ENCODE assay signal across 10 cellular contexts in genomic region chr3:46913644-46914043, GRCh38. TPM values are rescaled to one million over a fixed set of nuclear protein-coding genes. Genes with fewer than 3 reads are reported as not detected.
A peak's percentile ranks its signal among the peaks of the same experiment; 100 is the strongest.
DNase-seq lines count a peak whose midpoint lies in the region; ATAC-seq, FAIRE-seq and TF ChIP-seq lines count a peak whose summit lies in the region.
"Had no signal": no experiment of that assay in that cellular context is flagged by ENCODE, and none has a peak within 500 bp of the region (broad histone marks: within the 10 kb centered on the region; RNA-seq: fewer than 3 reads in every experiment).

No MANE protein-coding gene starts in this region.

- H3K4me3 ChIP-seq in bronchial epithelial cell (ENCODE audit: low read depth, low read length) (no peak overlapping the region), Karpas-422 (ENCODE audit: low read length) (no peak overlapping the region), esophagus muscularis mucosa (no peak overlapping the region)

- DNase-seq in EL (peak; percentile 69), NCI-H2196 (lab: John Stamatoyannopoulos, UW; ENCODE audit: unreplicated experiment) (peak; percentile 84), bronchial epithelial cell (ENCODE audit: low read depth) (peak; percentile 88), non-pigmented ciliary epithelial cell (ENCODE audit: low read depth) (peak; percentile 24), Karpas-422 (no peak), natural killer cell (no peak), erythroblast (lab: John Stamatoyannopoulos, UW) (no peak), esophagus muscularis mucosa (ENCODE audit: extremely low spot score) (no peak)
- DNase-seq: endodermal cell had no signal

- peaks cover 11% of the 10 kb centered on the region for H3K36me3 Mint-ChIP-seq in natural killer cell

- intact Hi-C loops in natural killer cell (cut with micrococcal nuclease), result no loop called here
- intact Hi-C loops in esophagus muscularis mucosa (cut with DNase I), result no loop called here

- no peaks in the 10 kb centered on the region for H3K9me3 Mint-ChIP-seq in natural killer cell

- no peaks in the 10 kb centered on the region for H3K27me3 Mint-ChIP-seq in natural killer cell (ENCODE audit: low read depth in 2 of 2)

- peaks cover 18% of the 10 kb centered on the region for H3K4me1 ChIP-seq in Karpas-422 (ENCODE audit: low read length)
- H3K4me1 ChIP-seq in esophagus muscularis mucosa, result peaks cover 23 to 28% (median 26%) of the 10 kb centered on the region in 4 donors

- TF ChIP-seq POLR2A in erythroblast (IDR thresholded peaks at IDR 0.05; ENCODE audit: low read length), result no peak
- TF ChIP-seq POLR2A in esophagus muscularis mucosa (IDR thresholded peaks at IDR 0.05; ENCODE audit: low read depth), result no peak

- WGBS in esophagus muscularis mucosa, result 25% methylated on average over 8 of the region's 8 CpGs

- H3K4me1 Mint-ChIP-seq in natural killer cell, result peaks cover 38 to 45% of the 10 kb centered on the region in 2 donors
- H3K4me1 Mint-ChIP-seq: endodermal cell had no signal

- no peak overlapping the region for H3K27ac Mint-ChIP-seq in natural killer cell
- H3K27ac Mint-ChIP-seq: endodermal cell had no signal

- no peaks in the 10 kb centered on the region for H4K20me1 ChIP-seq in Karpas-422 (ENCODE audit: insufficient read depth, low read depth, low read length)

- no peak for TF ChIP-seq EP300 in esophagus muscularis mucosa (IDR thresholded peaks at IDR 0.05)

- H2AFZ ChIP-seq in Karpas-422 (ENCODE audit: low read length), result no peak overlapping the region

- no peaks in the 10 kb centered on the region for H3K79me2 ChIP-seq in Karpas-422 (ENCODE audit: low read length)

- ATAC-seq in natural killer cell, result no peak

- H3K4me2 ChIP-seq in Karpas-422 (ENCODE audit: low read depth, low read length, poor library complexity, severe bottlenecking), result no peak overlapping the region

- H3K9me3 ChIP-seq in Karpas-422 (ENCODE audit: low read length) (no peaks in the 10 kb centered on the region), esophagus muscularis mucosa (no peaks in the 10 kb centered on the region)

- H3K9ac ChIP-seq in Karpas-422 (ENCODE audit: low read length), result no peak overlapping the region

- no peaks in the 10 kb centered on the region for H3K9me2 ChIP-seq in Karpas-422 (replicated peaks; ENCODE audit: insufficient read depth, low read length)

- no peak overlapping the region for H3K4me3 Mint-ChIP-seq in natural killer cell
- H3K4me3 Mint-ChIP-seq: endodermal cell, nephron had no signal

- H3K27ac ChIP-seq in Karpas-422 (ENCODE audit: low read length) (no peak overlapping the region), esophagus muscularis mucosa (replicated peaks in 1 of 4) (peak overlapping the region in 1 of 4 donors; percentile 9)

- H3K36me3 ChIP-seq in bronchial epithelial cell (ENCODE audit: control insufficient read depth, insufficient read depth, low read length) (no peaks in the 10 kb centered on the region), Karpas-422 (ENCODE audit: insufficient read depth, low read length) (peaks cover 24% of the 10 kb centered on the region), esophagus muscularis mucosa (peaks cover 4 to 23% (median 15%) of the 10 kb centered on the region in 4 donors)

- TF ChIP-seq CTCF in bronchial epithelial cell (IDR thresholded peaks at IDR 0.05; ENCODE audit: insufficient read depth, low read length, severe bottlenecking) (no peak), natural killer cell (IDR thresholded peaks at IDR 0.05) (no peak), esophagus muscularis mucosa (IDR thresholded peaks at IDR 0.05) (no peak)

- no peaks in the 10 kb centered on the region for H3K27me3 ChIP-seq in bronchial epithelial cell (ENCODE audit: control insufficient read depth, insufficient read depth, low read length)
- no peaks in the 10 kb centered on the region for H3K27me3 ChIP-seq in Karpas-422 (ENCODE audit: low read length)
- H3K27me3 ChIP-seq in esophagus muscularis mucosa, result no peaks in the 10 kb centered on the region

- peak; percentile 50 for FAIRE-seq in bronchial epithelial cell (lab: Jason Lieb, UNC)

RNA-seq across cellular contexts. Expression of gene PTH1R, which starts 36.1 kb away (rescaled TPM):
- not detected in 2 replicates for total RNA-seq in bronchial epithelial cell
- not detected in 2 replicates for total RNA-seq in Karpas-422 (2014; rRNA removed; shearing (Covaris generic); ENCODE audit: low replicate concordance)
- total RNA-seq in natural killer cell, result not detected
- total RNA-seq in esophagus muscularis mucosa, result 10 to 100 TPM in 2 of 4 donors, 1 to 10 TPM in 2; 2.1 to 26.8 (median 14.5) TPM

RNA-seq across cellular contexts. Expression of gene MYL3, which starts 50.4 kb away (rescaled TPM):
- total RNA-seq in bronchial epithelial cell (not detected in 2 replicates), natural killer cell (not detected), esophagus muscularis mucosa (10 to 100 TPM in 1 of 4 donors, 1 to 10 TPM in 2, under 1 TPM in 1; 0.83 to 13.0 (median 7.7) TPM)
- not detected in 2 replicates for total RNA-seq in Karpas-422 (2014; rRNA removed; shearing (Covaris generic); ENCODE audit: low replicate concordance)

Comparison
In these comparisons a context has a peak if more than half of its experiments do, and no peak if none do; other contexts are left out.
1. DNase-seq: peak in EL (single experiment), NCI-H2196 (single experiment), bronchial epithelial cell (single experiment) and non-pigmented ciliary epithelial cell (single experiment); none in Karpas-422 (single experiment), natural killer cell (single experiment), erythroblast (0 of 2) and esophagus muscularis mucosa (single experiment).